1 cellular context compared by ENCODE assay signal in genomic region chr20:23361651-23362391, GRCh38.
TF ChIP-seq lines count a peak whose summit lies in the region.

Gene GZF1, plus strand, starts transcription at chr20:23362182. Its CDS starts 2,202 bp downstream, at chr20:23364384.

TF ChIP-seq in HepG2, 621 proteins besides CTCF, POLR2A, EP300 and RAD21 (continued from another document and continues in another):
- TF ChIP-seq ZMYM4 (CRISPR knock-in tag; IDR thresholded peaks at IDR 0.05) (peak; percentile 99), PHF21A (CRISPR knock-in tag; IDR thresholded peaks at IDR 0.05) (peak; percentile 90), BCL6 (CRISPR knock-in tag; IDR thresholded peaks at IDR 0.05) (peak; percentile 77), ZFP37 (CRISPR knock-in tag; IDR thresholded peaks at IDR 0.05; ENCODE audit: borderline replicate concordance) (peak; percentile 85), SETDB1 (CRISPR knock-in tag; IDR thresholded peaks at IDR 0.05; ENCODE audit: borderline replicate concordance) (no peak), GATAD1 (CRISPR knock-in tag; IDR thresholded peaks at IDR 0.05) (peak; percentile 96), POLR2AphosphoS5 (IDR thresholded peaks at IDR 0.05; ENCODE audit: low read depth, low read length) (peak; percentile 99), ZNF143 (CRISPR knock-in tag; IDR thresholded peaks at IDR 0.05) (peak; percentile 77; the same call in 1 of the 2 replicates), ZNF230 (CRISPR knock-in tag; IDR thresholded peaks at IDR 0.05) (peak; percentile 99), ZSCAN30 (CRISPR knock-in tag; IDR thresholded peaks at IDR 0.05) (no peak; the same call in 1 of the 2 replicates), ZNF747 (CRISPR knock-in tag; IDR thresholded peaks at IDR 0.05; ENCODE audit: borderline replicate concordance) (peak; percentile 100), ZGPAT (CRISPR knock-in tag; IDR thresholded peaks at IDR 0.05) (peak; percentile 99), ZNF572 (CRISPR knock-in tag; IDR thresholded peaks at IDR 0.05) (peak; percentile 98), ZSCAN12 (CRISPR knock-in tag; IDR thresholded peaks at IDR 0.05) (peak; percentile 98), TFDP2 (CRISPR knock-in tag; IDR thresholded peaks at IDR 0.05) (peak; percentile 89), POLR2G (IDR thresholded peaks at IDR 0.05; ENCODE audit: low read depth, low read length) (peak; percentile 99), ZNF343 (CRISPR knock-in tag; IDR thresholded peaks at IDR 0.05) (peak; percentile 89; the same call in 1 of the 2 replicates), ATF2 (CRISPR knock-in tag; IDR thresholded peaks at IDR 0.05) (peak; percentile 100), ARID5B (CRISPR knock-in tag; IDR thresholded peaks at IDR 0.05) (peak; percentile 94), TOE1 (CRISPR knock-in tag; IDR thresholded peaks at IDR 0.05) (0 out of 2 replicates have a peak, but pooled peaks have one; percentile 80), LRRFIP1 (CRISPR knock-in tag; conservative IDR thresholded peaks at IDR 0.05) (no peak; the same call in 1 of the 2 replicates), JARID2 (CRISPR knock-in tag; IDR thresholded peaks at IDR 0.05; ENCODE audit: insufficient replicate concordance) (peak; percentile 97), ZNF33B (CRISPR knock-in tag; IDR thresholded peaks at IDR 0.05) (peak; percentile 89; the same call in 1 of the 2 replicates), ZNF746 (CRISPR knock-in tag; IDR thresholded peaks at IDR 0.05) (peak; percentile 91; the same call in 1 of the 2 replicates), HOXA3 (CRISPR knock-in tag; IDR thresholded peaks at IDR 0.05) (peak; percentile 100), ZNF512 (CRISPR knock-in tag; IDR thresholded peaks at IDR 0.05) (no peak), ZNF503 (CRISPR knock-in tag; IDR thresholded peaks at IDR 0.05) (no peak), ZNF567 (CRISPR knock-in tag; IDR thresholded peaks at IDR 0.05; ENCODE audit: borderline replicate concordance) (peak; percentile 99; the same call in 1 of the 2 replicates), MLX (CRISPR knock-in tag; IDR thresholded peaks at IDR 0.05) (peak; percentile 72), ZSCAN5A (CRISPR knock-in tag; IDR thresholded peaks at IDR 0.05; ENCODE audit: borderline replicate concordance) (peak; percentile 88; the same call in 1 of the 2 replicates), IRF9 (CRISPR knock-in tag; IDR thresholded peaks at IDR 0.05; ENCODE audit: borderline replicate concordance) (peak; percentile 95), KDM4B (CRISPR knock-in tag; IDR thresholded peaks at IDR 0.05) (peak; percentile 94; the same call in 1 of the 2 replicates), FIP1L1 (IDR thresholded peaks at IDR 0.05; ENCODE audit: borderline replicate concordance, insufficient read depth, low read depth, low read length) (peak; percentile 94; the same call in 1 of the 2 replicates), GMEB2 (CRISPR knock-in tag; IDR thresholded peaks at IDR 0.05; ENCODE audit: low read depth) (peak; percentile 93), THRA (CRISPR knock-in tag; IDR thresholded peaks at IDR 0.05; ENCODE audit: borderline replicate concordance) (peak; percentile 89), MIER2 (CRISPR knock-in tag; IDR thresholded peaks at IDR 0.05) (peak; percentile 73; the same call in 1 of the 2 replicates), MZF1 (CRISPR knock-in tag; IDR thresholded peaks at IDR 0.05; ENCODE audit: borderline replicate concordance) (peak; percentile 86; the same call in 1 of the 2 replicates)
